In genomic region chr2:67446504-67446911, GRCh38 we compare ENCODE assay signal across 14 cellular contexts. TPM values are rescaled to one million over a fixed set of nuclear protein-coding genes. Genes with fewer than 3 reads are reported as not detected.
A peak's percentile ranks its signal among the peaks of the same experiment; 100 is the strongest.
DNase-seq lines count a peak whose midpoint lies in the region; ATAC-seq, FAIRE-seq and TF ChIP-seq lines count a peak whose summit lies in the region.
"Had no signal": no experiment of that assay in that cellular context is flagged by ENCODE, and none has a peak within 500 bp of the region (broad histone marks: within the 10 kb centered on the region; RNA-seq: fewer than 3 reads in every experiment).

No MANE protein-coding gene starts in this region.

- no peak for TF ChIP-seq EP300 in A549 (IDR thresholded peaks at IDR 0.05)
- no peak for TF ChIP-seq EP300 in SK-N-SH (IDR thresholded peaks at IDR 0.05; ENCODE audit: borderline replicate concordance in 1 of 2, low read depth in 1 of 2, low read length in 1 of 2)

- H3K4me3 ChIP-seq in A549 (no peak overlapping the region), PC-9 (no peak overlapping the region), left ventricle myocardium inferior (no peak overlapping the region), SK-N-SH (ENCODE audit: low read depth in 2 of 2, low read length in 1 of 2) (no peak overlapping the region), uterus (no peak overlapping the region)

- POLR2A ChIA-PET in A549 (lab: Yijun Ruan, JAX) (no interaction called here), PC-9 (lab: Charles Lee; ENCODE audit: unreplicated experiment) (no interaction called here), SK-N-SH (lab: Yijun Ruan, JAX) (no interaction called here)

- H3K36me3 ChIP-seq in PC-9 (ENCODE audit: low read depth) (no peaks in the 10 kb centered on the region), left ventricle myocardium inferior (no peaks in the 10 kb centered on the region), SK-N-SH (replicated peaks in 1 of 2; ENCODE audit: control insufficient read depth in 1 of 2, insufficient read depth in 2 of 2, low read length in 1 of 2) (no peaks in the 10 kb centered on the region), uterus (no peaks in the 10 kb centered on the region)

- H3K9me2 ChIP-seq in PC-9 (ENCODE audit: insufficient read depth) (0 out of 2 replicates have a peak, but pooled peaks cover 3% of the 10 kb centered on the region), SK-N-SH (no peaks in the 10 kb centered on the region)

- TF ChIP-seq POLR2A in A549 (IDR thresholded peaks at IDR 0.05; ENCODE audit: low read length): no peak
- TF ChIP-seq POLR2A in uterus (IDR thresholded peaks at IDR 0.05): no peak

- TF ChIP-seq CTCF in A549 (IDR thresholded peaks at IDR 0.05) (no peak), PC-9 (conservative IDR thresholded peaks at IDR 0.05) (no peak), left ventricle myocardium inferior (IDR thresholded peaks at IDR 0.05; ENCODE audit: borderline replicate concordance) (no peak), SK-N-SH (IDR thresholded peaks at IDR 0.05) (no peak), uterus (IDR thresholded peaks at IDR 0.05) (no peak)

- 5% methylated on average over 2 of the region's 2 CpGs for WGBS in A549 (ENCODE audit: missing lambda C conversion rate)
- WGBS in SK-N-SH (ENCODE audit: low lambda C conversion rate): 50% methylated on average over 2 of the region's 2 CpGs

- peaks cover 11% of the 10 kb centered on the region; the same call in 1 of the 2 replicates for H3F3A ChIP-seq in PC-9 (ENCODE audit: insufficient read depth, low read depth)
- no peaks in the 10 kb centered on the region for H3F3A ChIP-seq in SK-N-SH (replicated peaks; ENCODE audit: insufficient read depth)

- H3K4me1 ChIP-seq in A549 (peaks cover 21% of the 10 kb centered on the region), PC-9 (replicated peaks; ENCODE audit: insufficient read depth) (peaks cover 23% of the 10 kb centered on the region), left ventricle myocardium inferior (peaks cover 9% of the 10 kb centered on the region), SK-N-SH (ENCODE audit: control insufficient read depth in 1 of 2, insufficient read depth in 2 of 2, low read depth in 1 of 2, low read length in 1 of 2) (no peaks in the 10 kb centered on the region), uterus (no peaks in the 10 kb centered on the region)

- no peak for FAIRE-seq in A549 (lab: Jason Lieb, UNC)
- FAIRE-seq: RCC 7860 had no signal

- H3K4me2 ChIP-seq in A549: peak overlapping the region; percentile 41
- H3K4me2 ChIP-seq in PC-9: peak overlapping the region; percentile 26
- no peak overlapping the region for H3K4me2 ChIP-seq in SK-N-SH

- ATAC-seq in A549: peak in 1 of 2 experiments; percentile 78; a peak in 3 of 6 replicates

- H3K79me2 ChIP-seq in PC-9 (ENCODE audit: low read depth) (no peaks in the 10 kb centered on the region), SK-N-SH (ENCODE audit: insufficient read depth) (no peaks in the 10 kb centered on the region)

- CTCF ChIA-PET in A549 (lab: Yijun Ruan, JAX): interaction anchor here (0.6 kb wide), 1 partner anchor 1011 kb away, joined by 3 read pairs; no protein-coding TSS in a partner anchor
- CTCF ChIA-PET in PC-9 (lab: Charles Lee): no interaction called here
- CTCF ChIA-PET in SK-N-SH (lab: Yijun Ruan, JAX): no interaction called here

- H2AFZ ChIP-seq in PC-9 (no peak overlapping the region), SK-N-SH (ENCODE audit: low read depth) (no peak overlapping the region)

- no peaks in the 10 kb centered on the region for H4K20me1 ChIP-seq in PC-9 (ENCODE audit: insufficient read depth)
- H4K20me1 ChIP-seq in SK-N-SH (ENCODE audit: insufficient read depth): no peaks in the 10 kb centered on the region

- TF ChIP-seq RAD21 in A549 (conservative IDR thresholded peaks at IDR 0.05 in 1 of 2, IDR thresholded peaks at IDR 0.05 in 1 of 2) (no peak), SK-N-SH (IDR thresholded peaks at IDR 0.05; ENCODE audit: low read length) (no peak)

- no TSS peak for BruUV-seq in PC-9 (replicated peaks; lab: Mats Ljungman, UMichigan)

- H3K27ac ChIP-seq in A549: peak overlapping the region; percentile 31 to 67; a peak in 1 of 6 replicates
- no peak overlapping the region for H3K27ac ChIP-seq in PC-9
- H3K27ac ChIP-seq in left ventricle myocardium inferior (replicated peaks): peak overlapping the region; percentile 13
- no peak overlapping the region for H3K27ac ChIP-seq in SK-N-SH (ENCODE audit: low read depth in 2 of 2, low read length in 1 of 2)
- no peak overlapping the region for H3K27ac ChIP-seq in uterus

- no peaks in the 10 kb centered on the region for H3K27me3 ChIP-seq in PC-9 (ENCODE audit: insufficient read depth, low read depth)
- no peaks in the 10 kb centered on the region for H3K27me3 ChIP-seq in left ventricle myocardium inferior (ENCODE audit: low read depth)
- H3K27me3 ChIP-seq in SK-N-SH (ENCODE audit: insufficient read depth): no peaks in the 10 kb centered on the region
- no peaks in the 10 kb centered on the region for H3K27me3 ChIP-seq in uterus

- DNase-seq in A549 (ENCODE audit: low read depth in 1 of 2, low spot score in 1 of 2) (no peak), M059J (ENCODE audit: low read depth) (peak; percentile 80), PC-9 (peak; percentile 24 to 94), left ventricle myocardium inferior (no peak), T-helper 2 cell (no peak), SK-N-SH (no peak), uterus (no peak)
- no peak for DNase-seq in activated CD4-positive, alpha-beta T cell treated with anti-CD3 and anti-CD28 coated beads, Interleukin-2, amount 50 U/mL, for 48 hours
- DNase-seq: activated CD4-positive, alpha-beta T cell treated with anti-CD3 and anti-CD28 coated beads for 1 hour; activated naive CD4-positive, alpha-beta T cell treated with Interleukin-2 at 50 U/mL for 16 hours; effector CD8-positive, alpha-beta T cell; immature natural killer cell; posterior cingulate gyrus had no signal

- H3K9ac ChIP-seq in SK-N-SH: no peak overlapping the region

- intact Hi-C loops in PC-9 (cut with micrococcal nuclease; ENCODE audit: unreplicated experiment): loop anchor here (2.0 kb wide), 1 partner anchor 18 kb away; no protein-coding TSS in a partner anchor
- intact Hi-C loops in left ventricle myocardium inferior (cut with micrococcal nuclease): no loop called here
- intact Hi-C loops in uterus (cut with DNase I; ENCODE audit: low total_unique reads): no loop called here

- H3K9me3 ChIP-seq in A549 (no peaks in the 10 kb centered on the region), PC-9 (ENCODE audit: insufficient read depth, low read depth) (no peaks in the 10 kb centered on the region), left ventricle myocardium inferior (replicated peaks) (peaks cover 20% of the 10 kb centered on the region), SK-N-SH (no peaks in the 10 kb centered on the region), uterus (no peaks in the 10 kb centered on the region)

TF ChIP-seq in A549, 52 proteins besides CTCF, POLR2A, EP300 and RAD21:
- TF ChIP-seq PBX3 (IDR thresholded peaks at IDR 0.05) (no peak), FOSL2 (IDR thresholded peaks at IDR 0.05) (no peak), FOSL2 (CRISPR knock-in tag; IDR thresholded peaks at IDR 0.05) (peak; percentile 51; the same call in 1 of the 2 replicates)

TF ChIP-seq in SK-N-SH, 30 proteins besides CTCF, POLR2A, EP300 and RAD21 (continues in another document):
- TF ChIP-seq GATA2 (CRISPR knock-in tag; IDR thresholded peaks at IDR 0.05): no peak
- no peak for TF ChIP-seq USF1 (IDR thresholded peaks at IDR 0.05; ENCODE audit: borderline replicate concordance, low read depth)
- TF ChIP-seq EZH2phosphoT487 (IDR thresholded peaks at IDR 0.05; ENCODE audit: borderline replicate concordance, low read depth): no peak
- TF ChIP-seq CHD2 (IDR thresholded peaks at IDR 0.05; ENCODE audit: low read length, partially characterized antibody): no peak
- TF ChIP-seq NRF1 (IDR thresholded peaks at IDR 0.05; ENCODE audit: low read depth, low read length): no peak
- no peak for TF ChIP-seq SIN3A (IDR thresholded peaks at IDR 0.05; ENCODE audit: borderline replicate concordance, low read depth, low read length)
- no peak for TF ChIP-seq TCF12 (IDR thresholded peaks at IDR 0.05)
- no peak for TF ChIP-seq RXRA (IDR thresholded peaks at IDR 0.05; ENCODE audit: borderline replicate concordance, low read depth)
- TF ChIP-seq JUND (IDR thresholded peaks at IDR 0.05): no peak
- TF ChIP-seq, protein P1, sequence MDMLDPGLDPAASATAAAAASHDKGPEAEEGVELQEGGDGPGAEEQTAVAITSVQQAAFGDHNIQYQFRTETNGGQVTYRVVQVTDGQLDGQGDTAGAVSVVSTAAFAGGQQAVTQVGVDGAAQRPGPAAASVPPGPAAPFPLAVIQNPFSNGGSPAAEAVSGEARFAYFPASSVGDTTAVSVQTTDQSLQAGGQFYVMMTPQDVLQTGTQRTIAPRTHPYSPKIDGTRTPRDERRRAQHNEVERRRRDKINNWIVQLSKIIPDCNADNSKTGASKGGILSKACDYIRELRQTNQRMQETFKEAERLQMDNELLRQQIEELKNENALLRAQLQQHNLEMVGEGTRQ (IDR thresholded peaks at IDR 0.05; ENCODE audit: borderline replicate concordance, low read depth, low read length): no peak
- no peak for TF ChIP-seq TAF1 (IDR thresholded peaks at IDR 0.05; ENCODE audit: borderline replicate concordance, low read depth, low read length)

RNA-seq across cellular contexts. Expression of gene ETAA1, which starts 49.4 kb away (rescaled TPM):
- 19.3 and 28.1 TPM in 2 replicates for polyA plus RNA-seq in A549 (2011; rRNA removed)
- polyA plus RNA-seq in A549 (2012; cell fraction: cytosol; rRNA removed): 4.2 and 4.4 TPM in 2 replicates
- 2.5 and 3.7 TPM in 2 replicates for polyA plus RNA-seq in A549 (2012; cell fraction: nucleus; rRNA removed)
- 11.9 to 14.5 TPM (median 13.0 TPM) in 3 replicates for polyA plus RNA-seq in A549 (2017; fragmentation: RNase III; extraction: RNeasy Plus Mini Kit Qiagen cat#74134 plus additional on column Dnase treatment)
- 4.7 and 5.9 TPM in 2 replicates for polyA minus RNA-seq in A549 (2011; rRNA and poly(A)+ RNA removed)
- total RNA-seq in M059J (2014; rRNA removed; shearing (Covaris generic)): 18.9 and 19.1 TPM in 2 replicates
- total RNA-seq in PC-9 (2021): 17.1 and 25.3 TPM in 2 replicates
- 4.3 TPM for total RNA-seq in left ventricle myocardium inferior
- polyA plus RNA-seq in SK-N-SH (2012; rRNA removed): 6.8 and 8.2 TPM in 2 replicates
- polyA plus RNA-seq in SK-N-SH (2012; cell fraction: cytosol; rRNA removed): 8.7 and 11.7 TPM in 2 replicates
- polyA plus RNA-seq in SK-N-SH (2012; cell fraction: nucleus; rRNA removed): 6.9 and 11.9 TPM in 2 replicates
- total RNA-seq in uterus: 10 to 100 TPM; 14.6 to 37.6 (median 21.6) TPM

Comparison
In these comparisons a context has a peak if more than half of its experiments do, and no peak if none do; other contexts are left out.
1. DNase-seq: peak in M059J (single experiment) and PC-9 (2 of 2); none in A549 (0 of 2), left ventricle myocardium inferior (single experiment), T-helper 2 cell (0 of 5), SK-N-SH (single experiment), activated CD4-positive, alpha-beta T cell treated with anti-CD3 and anti-CD28 coated beads, Interleukin-2, amount 50 U/mL, for 48 hours (0 of 2) and uterus (0 of 2).
2. H3K27ac ChIP-seq: peak in A549 (2 of 2) and left ventricle myocardium inferior (single experiment); none in PC-9 (single experiment), SK-N-SH (0 of 2) and uterus (0 of 2).